ENCODE assay signal across 1 cellular context in genomic region chr5:132315529-132316067, GRCh38.
TF ChIP-seq lines count a peak whose summit lies in the region.

No MANE protein-coding gene starts in this region.

TF ChIP-seq in K562, 482 proteins besides CTCF, POLR2A, EP300 and RAD21 (continues in another document):
- TF ChIP-seq BCOR (IDR thresholded peaks at IDR 0.05): peak; percentile 41; the same call in 1 of the 2 replicates
- no peak for TF ChIP-seq XRCC4 (IDR thresholded peaks at IDR 0.05; ENCODE audit: extremely low read depth, insufficient read depth, insufficient read length)
- TF ChIP-seq NR2C1 (IDR thresholded peaks at IDR 0.05): peak; percentile 40; the same call in 1 of the 2 replicates
- TF ChIP-seq NR2C1 (tag; IDR thresholded peaks at IDR 0.05): no peak
- TF ChIP-seq MGA (IDR thresholded peaks at IDR 0.05): peak; percentile 71
- TF ChIP-seq CBX1 (IDR thresholded peaks at IDR 0.05; ENCODE audit: low read depth): no peak
- TF ChIP-seq, protein P1, sequence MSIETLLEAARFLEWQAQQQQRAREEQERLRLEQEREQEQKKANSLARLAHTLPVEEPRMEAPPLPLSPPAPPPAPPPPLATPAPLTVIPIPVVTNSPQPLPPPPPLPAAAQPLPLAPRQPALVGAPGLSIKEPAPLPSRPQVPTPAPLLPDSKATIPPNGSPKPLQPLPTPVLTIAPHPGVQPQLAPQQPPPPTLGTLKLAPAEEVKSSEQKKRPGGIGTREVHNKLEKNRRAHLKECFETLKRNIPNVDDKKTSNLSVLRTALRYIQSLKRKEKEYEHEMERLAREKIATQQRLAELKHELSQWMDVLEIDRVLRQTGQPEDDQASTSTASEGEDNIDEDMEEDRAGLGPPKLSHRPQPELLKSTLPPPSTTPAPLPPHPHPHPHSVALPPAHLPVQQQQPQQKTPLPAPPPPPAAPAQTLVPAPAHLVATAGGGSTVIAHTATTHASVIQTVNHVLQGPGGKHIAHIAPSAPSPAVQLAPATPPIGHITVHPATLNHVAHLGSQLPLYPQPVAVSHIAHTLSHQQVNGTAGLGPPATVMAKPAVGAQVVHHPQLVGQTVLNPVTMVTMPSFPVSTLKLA (conservative IDR thresholded peaks at IDR 0.05): peak; percentile 51 to 78; a peak in 2 of 4 replicates
- no peak for TF ChIP-seq SETDB1 (IDR thresholded peaks at IDR 0.05; ENCODE audit: low read length)
- TF ChIP-seq STAT5A (IDR thresholded peaks at IDR 0.05; ENCODE audit: borderline replicate concordance, low read length): peak; percentile 88
- TF ChIP-seq CHD2 (IDR thresholded peaks at IDR 0.05; ENCODE audit: low read depth, low read length): peak; percentile 46; the same call in 1 of the 2 replicates
- TF ChIP-seq PKNOX1 (IDR thresholded peaks at IDR 0.05): peak; percentile 39; the same call in 1 of the 2 replicates
- peak in 1 of 2 experiments; percentile 77; a peak in 2 of 4 replicates for TF ChIP-seq HDAC1 (IDR thresholded peaks at IDR 0.05)
- no peak for TF ChIP-seq MEF2A (IDR thresholded peaks at IDR 0.05; ENCODE audit: control insufficient read depth, low read depth, low read length)
- peak; percentile 33; the same call in 1 of the 2 replicates for TF ChIP-seq HMBOX1 (IDR thresholded peaks at IDR 0.05)
- no peak for TF ChIP-seq ZNF324 (CRISPR knock-in tag; IDR thresholded peaks at IDR 0.05)
- peak; percentile 82 for TF ChIP-seq PML (IDR thresholded peaks at IDR 0.05; ENCODE audit: low read length)
- peak; percentile 58; the same call in 1 of the 2 replicates for TF ChIP-seq ZBTB2 (IDR thresholded peaks at IDR 0.05)
- no peak for TF ChIP-seq FOS (IDR thresholded peaks at IDR 0.05; ENCODE audit: extremely low read depth, insufficient read length)
- peak; percentile 35; the same call in 1 of the 2 replicates for TF ChIP-seq CTBP1 (IDR thresholded peaks at IDR 0.05; ENCODE audit: borderline replicate concordance)
- peak; percentile 70 to 84; a peak in 3 of 4 replicates for TF ChIP-seq TRIM24 (IDR thresholded peaks at IDR 0.05)
- no peak for TF ChIP-seq ZNF124 (CRISPR knock-in tag; IDR thresholded peaks at IDR 0.05)
- peak; percentile 71; the same call in 1 of the 2 replicates for TF ChIP-seq MXI1 (IDR thresholded peaks at IDR 0.05; ENCODE audit: low read depth, low read length)
- TF ChIP-seq TAL1 (IDR thresholded peaks at IDR 0.05): peak; percentile 96
- TF ChIP-seq ATF1 (CRISPR knock-in tag; IDR thresholded peaks at IDR 0.05): no peak
- TF ChIP-seq ATF1 (tag; IDR thresholded peaks at IDR 0.05): peak; percentile 58
- TF ChIP-seq HMGN3 (IDR thresholded peaks at IDR 0.05; ENCODE audit: borderline replicate concordance, extremely low read depth, insufficient read length, low read depth, low read length): peak; percentile 57
- TF ChIP-seq SNIP1 (IDR thresholded peaks at IDR 0.05; ENCODE audit: low read depth): no peak
- TF ChIP-seq ZNF140 (CRISPR knock-in tag; IDR thresholded peaks at IDR 0.05): no peak
- TF ChIP-seq DACH1 (IDR thresholded peaks at IDR 0.05; ENCODE audit: partially characterized antibody): peak; percentile 47
- TF ChIP-seq, protein P2, sequence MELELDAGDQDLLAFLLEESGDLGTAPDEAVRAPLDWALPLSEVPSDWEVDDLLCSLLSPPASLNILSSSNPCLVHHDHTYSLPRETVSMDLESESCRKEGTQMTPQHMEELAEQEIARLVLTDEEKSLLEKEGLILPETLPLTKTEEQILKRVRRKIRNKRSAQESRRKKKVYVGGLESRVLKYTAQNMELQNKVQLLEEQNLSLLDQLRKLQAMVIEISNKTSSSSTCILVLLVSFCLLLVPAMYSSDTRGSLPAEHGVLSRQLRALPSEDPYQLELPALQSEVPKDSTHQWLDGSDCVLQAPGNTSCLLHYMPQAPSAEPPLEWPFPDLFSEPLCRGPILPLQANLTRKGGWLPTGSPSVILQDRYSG (tag; conservative IDR thresholded peaks at IDR 0.05; ENCODE audit: low read depth): 0 out of 2 replicates have a peak, but pooled peaks have one; percentile 56
- TF ChIP-seq NCOR1 (IDR thresholded peaks at IDR 0.05): peak; percentile 96
- TF ChIP-seq, protein P3, sequence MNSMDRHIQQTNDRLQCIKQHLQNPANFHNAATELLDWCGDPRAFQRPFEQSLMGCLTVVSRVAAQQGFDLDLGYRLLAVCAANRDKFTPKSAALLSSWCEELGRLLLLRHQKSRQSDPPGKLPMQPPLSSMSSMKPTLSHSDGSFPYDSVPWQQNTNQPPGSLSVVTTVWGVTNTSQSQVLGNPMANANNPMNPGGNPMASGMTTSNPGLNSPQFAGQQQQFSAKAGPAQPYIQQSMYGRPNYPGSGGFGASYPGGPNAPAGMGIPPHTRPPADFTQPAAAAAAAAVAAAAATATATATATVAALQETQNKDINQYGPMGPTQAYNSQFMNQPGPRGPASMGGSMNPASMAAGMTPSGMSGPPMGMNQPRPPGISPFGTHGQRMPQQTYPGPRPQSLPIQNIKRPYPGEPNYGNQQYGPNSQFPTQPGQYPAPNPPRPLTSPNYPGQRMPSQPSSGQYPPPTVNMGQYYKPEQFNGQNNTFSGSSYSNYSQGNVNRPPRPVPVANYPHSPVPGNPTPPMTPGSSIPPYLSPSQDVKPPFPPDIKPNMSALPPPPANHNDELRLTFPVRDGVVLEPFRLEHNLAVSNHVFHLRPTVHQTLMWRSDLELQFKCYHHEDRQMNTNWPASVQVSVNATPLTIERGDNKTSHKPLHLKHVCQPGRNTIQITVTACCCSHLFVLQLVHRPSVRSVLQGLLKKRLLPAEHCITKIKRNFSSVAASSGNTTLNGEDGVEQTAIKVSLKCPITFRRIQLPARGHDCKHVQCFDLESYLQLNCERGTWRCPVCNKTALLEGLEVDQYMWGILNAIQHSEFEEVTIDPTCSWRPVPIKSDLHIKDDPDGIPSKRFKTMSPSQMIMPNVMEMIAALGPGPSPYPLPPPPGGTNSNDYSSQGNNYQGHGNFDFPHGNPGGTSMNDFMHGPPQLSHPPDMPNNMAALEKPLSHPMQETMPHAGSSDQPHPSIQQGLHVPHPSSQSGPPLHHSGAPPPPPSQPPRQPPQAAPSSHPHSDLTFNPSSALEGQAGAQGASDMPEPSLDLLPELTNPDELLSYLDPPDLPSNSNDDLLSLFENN (IDR thresholded peaks at IDR 0.05; ENCODE audit: low read depth in 2 of 2, low read length in 2 of 2): peak in 1 of 2 experiments; percentile 83; a peak in 1 of 4 replicates
- TF ChIP-seq ZNF41 (CRISPR knock-in tag; conservative IDR thresholded peaks at IDR 0.05): no peak
